In genomic region chr10:8563478-8563877, GRCh38 we compare ENCODE assay signal across 28 cellular contexts.
A peak's percentile ranks its signal among the peaks of the same experiment; 100 is the strongest.
DNase-seq lines count a peak whose midpoint lies in the region; ATAC-seq, FAIRE-seq and TF ChIP-seq lines count a peak whose summit lies in the region.
"Had no signal": no experiment of that assay in that cellular context is flagged by ENCODE, and none has a peak within 500 bp of the region (broad histone marks: within the 10 kb centered on the region; RNA-seq: fewer than 3 reads in every experiment).

No MANE protein-coding gene starts in this region.

- H3K27me3 ChIP-seq in HepG2 (ENCODE audit: control insufficient read depth in 1 of 2, insufficient read depth in 2 of 2, low read length in 2 of 2): no peaks in the 10 kb centered on the region
- H3K27me3 ChIP-seq in right lobe of liver: no peaks in the 10 kb centered on the region
- H3K27me3 ChIP-seq: SJCRH30 had no signal

- H3K36me3 ChIP-seq in HepG2 (replicated peaks in 1 of 2; ENCODE audit: control insufficient read depth in 1 of 2, insufficient read depth in 2 of 2, low read length in 2 of 2) (no peaks in the 10 kb centered on the region), right lobe of liver (no peaks in the 10 kb centered on the region)
- H3K36me3 ChIP-seq: MG63, SJCRH30 had no signal

- H3K4me2 ChIP-seq in HepG2 (ENCODE audit: low read depth, low read length): no peak overlapping the region
- H3K4me2 ChIP-seq: GM23338 had no signal

- H3K27me3 Mint-ChIP-seq in T-helper 2 cell treated with Interferon-gamma antibody and Interleukin-4, amounts not matched to agents 5 μg/mL and 100 μg/mL, for 36 hours (ENCODE audit: low read depth): no peaks in the 10 kb centered on the region
- peaks cover 20% of the 10 kb centered on the region for H3K27me3 Mint-ChIP-seq in activated T-helper 17 cell treated with anti-CD3 and anti-CD28 coated beads, Interleukin-2, amount 50 U/mL, for 72 hours
- H3K27me3 Mint-ChIP-seq: B cell had no signal

- in situ Hi-C loops in HepG2 (cut with HindIII; ENCODE audit: extremely low pct_ligation_motif_present, low pct_unique_long_range_greater_than_20kb): no loop called here

- H3K27ac Mint-ChIP-seq in T-helper 2 cell treated with Interferon-gamma antibody and Interleukin-4, amounts not matched to agents 5 μg/mL and 100 μg/mL, for 36 hours: no peak overlapping the region
- H3K27ac Mint-ChIP-seq in activated T-helper 17 cell treated with anti-CD3 and anti-CD28 coated beads, Interleukin-2, amount 50 U/mL, for 72 hours: no peak overlapping the region
- H3K27ac Mint-ChIP-seq: B cell; CD8-positive, alpha-beta memory T cell; GM23338; H9 had no signal

- no peak overlapping the region for H3K27ac ChIP-seq in HepG2 (ENCODE audit: extremely low read length, insufficient read depth, low read length)
- H3K27ac ChIP-seq in right lobe of liver: no peak overlapping the region
- H3K27ac ChIP-seq: C4-2B, SJCRH30 had no signal

- POLR2A ChIA-PET in HepG2 (lab: Yijun Ruan, JAX): no interaction called here

- peaks cover 4% of the 10 kb centered on the region for H3K36me3 Mint-ChIP-seq in T-helper 2 cell treated with Interferon-gamma antibody and Interleukin-4, amounts not matched to agents 5 μg/mL and 100 μg/mL, for 36 hours (ENCODE audit: low read depth)
- no peaks in the 10 kb centered on the region for H3K36me3 Mint-ChIP-seq in activated T-helper 17 cell treated with anti-CD3 and anti-CD28 coated beads, Interleukin-2, amount 50 U/mL, for 72 hours (ENCODE audit: low read depth)
- H3K36me3 Mint-ChIP-seq: CD8-positive, alpha-beta memory T cell had no signal

- TF ChIP-seq RAD21 in HepG2 (CRISPR knock-in tag; IDR thresholded peaks at IDR 0.05): no peak

- FAIRE-seq in HepG2 (lab: Jason Lieb, UNC): no peak
- FAIRE-seq: GM12891 had no signal

- TF ChIP-seq POLR2A in HepG2 (IDR thresholded peaks at IDR 0.05; ENCODE audit: insufficient read depth in 1 of 2, low read depth in 2 of 2, low read length in 2 of 2) (no peak), right lobe of liver (IDR thresholded peaks at IDR 0.05) (no peak)

- H3K4me1 ChIP-seq in HepG2 (ENCODE audit: insufficient read depth, low read length) (no peaks in the 10 kb centered on the region), right lobe of liver (no peaks in the 10 kb centered on the region)
- H3K4me1 ChIP-seq: SJCRH30 had no signal

- H2AFZ ChIP-seq in HepG2 (ENCODE audit: low read length): no peak overlapping the region
- H2AFZ ChIP-seq: GM23338 had no signal

- 30% methylated on average over 7 of the region's 7 CpGs for WGBS in HepG2 (ENCODE audit: low lambda C conversion rate)
- WGBS in right lobe of liver (ENCODE audit: insufficient coverage, low coverage, low lambda C conversion rate, missing lambda C conversion rate): 74% methylated on average over 7 of the region's 7 CpGs

- peaks cover 22% of the 10 kb centered on the region for H3K9me3 Mint-ChIP-seq in T-helper 2 cell treated with Interferon-gamma antibody and Interleukin-4, amounts not matched to agents 5 μg/mL and 100 μg/mL, for 36 hours
- no peaks in the 10 kb centered on the region for H3K9me3 Mint-ChIP-seq in activated T-helper 17 cell treated with anti-CD3 and anti-CD28 coated beads, Interleukin-2, amount 50 U/mL, for 72 hours
- H3K9me3 Mint-ChIP-seq: CD8-positive, alpha-beta memory T cell; GM23338; H9 had no signal

- BruUV-seq in HepG2 (replicated peaks; lab: Mats Ljungman, UMichigan): no TSS peak

- DNase-seq in HepG2 (ENCODE audit: low spot score) (no peak), right lobe of liver (no peak), HT-29 (ENCODE audit: low spot score) (no peak)
- peak; percentile 17 for DNase-seq in T-helper 2 cell treated with Interferon-gamma antibody and Interleukin-4, amounts not matched to agents 5 μg/mL and 100 μg/mL, for 36 hours (ENCODE audit: low spot score)
- DNase-seq in stimulated activated CD8-positive, alpha-beta memory T cell treated with anti-CD3 and anti-CD28 coated beads, Interleukin-4, amount 100 ng/mL, for 48 hours: peak; percentile 30
- DNase-seq in effector CD8-positive, alpha-beta T cell (lab: John Stamatoyannopoulos, UW): no peak
- DNase-seq: CD8-positive, alpha-beta memory T cell; DMS 273 treated with DMSO at 0.1 percent for 48 hours; DMS79; EL; GDM1; H9; KG1; MG63; NCI-H1105 treated with DMSO at 0.1 percent for 48 hours; NCI-H146; NCI-H1930; NCI-H2107; NCI-H524; NCI-H774; PC-3; SJCRH30 had no signal

- H3K79me2 ChIP-seq in HepG2 (ENCODE audit: insufficient read depth, low read length): no peaks in the 10 kb centered on the region

- intact Hi-C loops in HepG2 (cut with micrococcal nuclease; ENCODE audit: unreplicated experiment) (no loop called here), right lobe of liver (cut with DNase I) (no loop called here)

- H3K4me3 Mint-ChIP-seq in T-helper 2 cell treated with Interferon-gamma antibody and Interleukin-4, amounts not matched to agents 5 μg/mL and 100 μg/mL, for 36 hours: no peak overlapping the region
- no peak overlapping the region for H3K4me3 Mint-ChIP-seq in activated T-helper 17 cell treated with anti-CD3 and anti-CD28 coated beads, Interleukin-2, amount 50 U/mL, for 72 hours
- H3K4me3 Mint-ChIP-seq: B cell; CD8-positive, alpha-beta memory T cell; GM23338; H9 had no signal

- CTCF ChIA-PET in HepG2 (lab: Yijun Ruan, JAX; ENCODE audit: low intra/inter-chr PET ratio, low total read pairs): no interaction called here

- ATAC-seq in HepG2 (no peak), right lobe of liver (no peak)
- peak; percentile 18 for ATAC-seq in activated T-helper 17 cell treated with anti-CD3 and anti-CD28 coated beads, Interleukin-2, amount 50 U/mL, for 72 hours (replicated peaks)
- ATAC-seq: GM23338, PC-3, Right ventricle myocardium inferior had no signal

- H3K4me3 ChIP-seq in HepG2 (replicated peaks in 1 of 3; ENCODE audit: insufficient read depth in 1 of 3, low read depth in 2 of 3, low read length in 3 of 3) (no peak overlapping the region), right lobe of liver (no peak overlapping the region)
- H3K4me3 ChIP-seq: GM23338, MG63, SJCRH30 had no signal

- no peak for TF ChIP-seq EP300 in HepG2 (IDR thresholded peaks at IDR 0.05; ENCODE audit: low read depth in 2 of 2, low read length in 2 of 2)
- TF ChIP-seq EP300 in HepG2 (CRISPR knock-in tag; IDR thresholded peaks at IDR 0.05; ENCODE audit: borderline replicate concordance): no peak

- no peaks in the 10 kb centered on the region for H3K9me3 ChIP-seq in HepG2 (ENCODE audit: low read length)
- H3K9me3 ChIP-seq in right lobe of liver: no peaks in the 10 kb centered on the region
- H3K9me3 ChIP-seq: MG63, SJCRH30 had no signal

- no peak overlapping the region for H3K9ac ChIP-seq in HepG2 (ENCODE audit: insufficient read depth, low read depth, low read length)

- H4K20me1 ChIP-seq in HepG2 (ENCODE audit: insufficient read depth, low read length): no peaks in the 10 kb centered on the region

- TF ChIP-seq CTCF in HepG2 (CRISPR knock-in tag; IDR thresholded peaks at IDR 0.05): no peak
- no peak for TF ChIP-seq CTCF in right lobe of liver (IDR thresholded peaks at IDR 0.05)

- peaks cover 7% of the 10 kb centered on the region for H3K4me1 Mint-ChIP-seq in T-helper 2 cell treated with Interferon-gamma antibody and Interleukin-4, amounts not matched to agents 5 μg/mL and 100 μg/mL, for 36 hours (ENCODE audit: low read depth)
- H3K4me1 Mint-ChIP-seq in activated T-helper 17 cell treated with anti-CD3 and anti-CD28 coated beads, Interleukin-2, amount 50 U/mL, for 72 hours: no peaks in the 10 kb centered on the region
- H3K4me1 Mint-ChIP-seq: B cell; CD8-positive, alpha-beta memory T cell; GM23338; H9 had no signal

TF ChIP-seq in HepG2, 621 proteins besides CTCF, POLR2A, EP300 and RAD21:
- TF ChIP-seq NFE2L2 (IDR thresholded peaks at IDR 0.05; ENCODE audit: low read length): 0 out of 2 replicates have a peak, but pooled peaks have one; percentile 38
- TF ChIP-seq ZNF34 (CRISPR knock-in tag; IDR thresholded peaks at IDR 0.05; ENCODE audit: borderline replicate concordance): no peak
- no peak for TF ChIP-seq ZNF513 (CRISPR knock-in tag; conservative IDR thresholded peaks at IDR 0.05)
- no peak for TF ChIP-seq EHMT2 (IDR thresholded peaks at IDR 0.05; ENCODE audit: borderline replicate concordance, low read depth, low read length)
- no peak for TF ChIP-seq ZNF263 (CRISPR knock-in tag; IDR thresholded peaks at IDR 0.05)
- no peak for TF ChIP-seq ATF5 (CRISPR knock-in tag; IDR thresholded peaks at IDR 0.05; ENCODE audit: low read depth)

Comparison
In these comparisons a context has a peak if more than half of its experiments do, and no peak if none do; other contexts are left out.
1. DNase-seq: peak in T-helper 2 cell treated with Interferon-gamma antibody and Interleukin-4, amounts not matched to agents 5 μg/mL and 100 μg/mL, for 36 hours (single experiment) and stimulated activated CD8-positive, alpha-beta memory T cell treated with anti-CD3 and anti-CD28 coated beads, Interleukin-4, amount 100 ng/mL, for 48 hours (single experiment); none in HepG2 (single experiment), right lobe of liver (0 of 3), effector CD8-positive, alpha-beta T cell (single experiment) and HT-29 (single experiment).